20 cellular contexts compared by ENCODE assay signal in the genomic region with DNA sequence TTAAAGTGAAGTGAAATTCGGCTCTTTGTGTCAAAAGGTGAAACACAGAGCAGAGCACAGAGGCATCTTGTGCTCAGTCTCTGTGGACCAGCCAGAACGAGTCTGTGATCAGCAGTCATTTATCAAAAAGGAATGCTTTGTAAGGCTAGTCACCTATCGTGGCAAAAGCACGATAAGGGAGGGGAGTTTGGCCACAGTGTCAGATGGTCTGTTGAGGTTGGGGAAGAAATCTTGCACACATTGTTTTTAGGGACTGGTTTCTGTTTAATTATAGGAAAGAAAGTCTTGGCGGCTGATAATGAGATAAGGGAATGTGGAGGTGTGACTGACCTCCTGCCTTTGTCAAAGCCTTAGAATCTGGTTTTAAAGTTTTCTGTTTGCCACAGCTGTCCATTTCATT. TPM values are rescaled to one million over a fixed set of nuclear protein-coding genes. Genes with fewer than 3 reads are reported as not detected.
DNase-seq lines count a peak whose midpoint lies in the region; ATAC-seq, FAIRE-seq and TF ChIP-seq lines count a peak whose summit lies in the region.
"Had no signal": no experiment of that assay in that cellular context is flagged by ENCODE, and none has a peak within 500 bp of the region (broad histone marks: within the 10 kb centered on the region; RNA-seq: fewer than 3 reads in every experiment).

No MANE protein-coding gene starts in this region.

- intact Hi-C loops in Right ventricle myocardium inferior (cut with DNase I), result no loop called here
- intact Hi-C loops in Right ventricle myocardium superior (cut with DNase I), result loop anchor here (10.0 kb wide), 1 partner anchor 220 kb away; the partner anchor contains the start of gene XPR1

- no peak overlapping the region for H3K4me3 Mint-ChIP-seq in astrocyte (ENCODE audit: unreplicated experiment)
- H3K4me3 Mint-ChIP-seq in activated CD8-positive, alpha-beta memory T cell treated with anti-CD3 and anti-CD28 coated beads, Interleukin-2, amount 10 ng/mL, durations not matched to agents 7 days and 5 days, result no peak overlapping the region
- H3K4me3 Mint-ChIP-seq: T-helper 1 cell treated with Interleukin-12 subunit alpha and Interleukin-12 subunit beta and Interleukin-4 antibody, amounts not matched to agents 30 μg/mL and 1 μg/mL, for 36 hours had no signal

- no peak for TF ChIP-seq CTCF in astrocyte (IDR thresholded peaks at IDR 0.05; ENCODE audit: insufficient read depth, low read depth, low read length)

- no peaks in the 10 kb centered on the region for H3K9me3 Mint-ChIP-seq in astrocyte (ENCODE audit: unreplicated experiment)
- no peaks in the 10 kb centered on the region for H3K9me3 Mint-ChIP-seq in activated CD8-positive, alpha-beta memory T cell treated with anti-CD3 and anti-CD28 coated beads, Interleukin-2, amount 10 ng/mL, durations not matched to agents 7 days and 5 days (ENCODE audit: low read depth)
- H3K9me3 Mint-ChIP-seq: activated naive CD4-positive, alpha-beta T cell treated with anti-CD3 and anti-CD28 coated beads, Interleukin-2, amount 50 U/mL, for 72 hours; T-helper 1 cell treated with Interleukin-12 subunit alpha and Interleukin-12 subunit beta and Interleukin-4 antibody, amounts not matched to agents 30 μg/mL and 1 μg/mL, for 36 hours had no signal

- H4K20me1 ChIP-seq in astrocyte (ENCODE audit: insufficient read depth, low read length), result no peaks in the 10 kb centered on the region

- peak overlapping the region; percentile 36 for H3K4me2 ChIP-seq in astrocyte (ENCODE audit: low read length)

- H3K9ac ChIP-seq in astrocyte (ENCODE audit: low read length), result no peak overlapping the region

- H3K27me3 ChIP-seq in astrocyte (ENCODE audit: insufficient read depth, low read length), result no peaks in the 10 kb centered on the region
- H3K27me3 ChIP-seq: gastrocnemius medialis, ovary, upper lobe of right lung had no signal

- no peak overlapping the region for H3K27ac Mint-ChIP-seq in astrocyte (ENCODE audit: unreplicated experiment)
- no peak overlapping the region for H3K27ac Mint-ChIP-seq in activated CD8-positive, alpha-beta memory T cell treated with anti-CD3 and anti-CD28 coated beads, Interleukin-2, amount 10 ng/mL, durations not matched to agents 7 days and 5 days
- H3K27ac Mint-ChIP-seq: activated naive CD4-positive, alpha-beta T cell treated with anti-CD3 and anti-CD28 coated beads, Interleukin-2, amount 50 U/mL, for 72 hours; T-helper 1 cell treated with Interleukin-12 subunit alpha and Interleukin-12 subunit beta and Interleukin-4 antibody, amounts not matched to agents 30 μg/mL and 1 μg/mL, for 36 hours had no signal

- no peaks in the 10 kb centered on the region for H3K79me2 ChIP-seq in astrocyte (ENCODE audit: insufficient read depth, low read length)

- peaks cover 15% of the 10 kb centered on the region for H3K4me1 Mint-ChIP-seq in astrocyte (ENCODE audit: low read depth, unreplicated experiment)
- peaks cover 14% of the 10 kb centered on the region for H3K4me1 Mint-ChIP-seq in activated CD8-positive, alpha-beta memory T cell treated with anti-CD3 and anti-CD28 coated beads, Interleukin-2, amount 10 ng/mL, durations not matched to agents 7 days and 5 days

- H3K27ac ChIP-seq in astrocyte (ENCODE audit: low read depth, low read length), result no peak overlapping the region
- H3K27ac ChIP-seq: ovary, RWPE1, upper lobe of right lung had no signal

- CTCF ChIA-PET in activated CD8-positive, alpha-beta memory T cell treated with anti-CD3 and anti-CD28 coated beads, Interleukin-2, amount 10 ng/mL, durations not matched to agents 7 days and 5 days (lab: Charles Lee), result interaction anchor here (1.2 to 2.7 kb wide), 3 partner anchors 9 to 339 kb away, joined by 3 to 16 read pairs (median 7); no protein-coding TSS in a partner anchor

- no peak overlapping the region for H2AFZ ChIP-seq in astrocyte (ENCODE audit: low read depth, low read length)

- no peaks in the 10 kb centered on the region for H3K36me3 Mint-ChIP-seq in astrocyte (ENCODE audit: low read depth, unreplicated experiment)
- peaks cover 17% of the 10 kb centered on the region for H3K36me3 Mint-ChIP-seq in activated CD8-positive, alpha-beta memory T cell treated with anti-CD3 and anti-CD28 coated beads, Interleukin-2, amount 10 ng/mL, durations not matched to agents 7 days and 5 days

- H3K4me1 ChIP-seq in astrocyte (ENCODE audit: insufficient read depth, low read length), result peaks cover 10% of the 10 kb centered on the region
- H3K4me1 ChIP-seq: gastrocnemius medialis had no signal

- H3K36me3 ChIP-seq in astrocyte (ENCODE audit: insufficient read depth, low read length), result no peaks in the 10 kb centered on the region
- H3K36me3 ChIP-seq: gastrocnemius medialis, ovary, upper lobe of right lung had no signal

- no peaks in the 10 kb centered on the region for H3K27me3 Mint-ChIP-seq in astrocyte (ENCODE audit: low read depth, unreplicated experiment)
- no peaks in the 10 kb centered on the region for H3K27me3 Mint-ChIP-seq in activated CD8-positive, alpha-beta memory T cell treated with anti-CD3 and anti-CD28 coated beads, Interleukin-2, amount 10 ng/mL, durations not matched to agents 7 days and 5 days

- H3K4me3 ChIP-seq in astrocyte (ENCODE audit: insufficient read depth, low read depth, low read length), result no peak overlapping the region
- H3K4me3 ChIP-seq: gastrocnemius medialis, ovary, upper lobe of right lung had no signal

- peak; percentile 39 for ATAC-seq in Right ventricle myocardium inferior
- ATAC-seq in Right ventricle myocardium superior (ENCODE audit: poor library complexity), result no peak
- ATAC-seq in activated CD8-positive, alpha-beta memory T cell treated with anti-CD3 and anti-CD28 coated beads, Interleukin-2, amount 10 ng/mL, durations not matched to agents 7 days and 5 days, result no peak
- no peak for ATAC-seq in HG02852 (IDR thresholded peaks at IDR 0.05; ENCODE audit: unreplicated experiment)
- ATAC-seq in HG02840 (IDR thresholded peaks at IDR 0.05; ENCODE audit: low FRiP score, unreplicated experiment), result no peak
- ATAC-seq: activated naive CD4-positive, alpha-beta T cell treated with anti-CD3 and anti-CD28 coated beads, Interleukin-2, amount 50 U/mL, for 72 hours; gastrocnemius medialis; upper lobe of right lung had no signal

- no peaks in the 10 kb centered on the region for H3K9me3 ChIP-seq in astrocyte (ENCODE audit: insufficient read depth, low read depth, low read length)
- H3K9me3 ChIP-seq: gastrocnemius medialis, ovary, upper lobe of right lung had no signal

- FAIRE-seq in astrocyte (lab: Jason Lieb, UNC), result no peak
- FAIRE-seq: endometrium had no signal

- DNase-seq in Right ventricle myocardium inferior (ENCODE audit: missing footprints), result no peak
- no peak for DNase-seq in Right ventricle myocardium superior
- peak; percentile 72 for DNase-seq in astrocyte (ENCODE audit: low read depth)
- DNase-seq in iris pigment epithelial cell (ENCODE audit: low read depth), result peak; percentile 44
- DNase-seq in pulmonary artery endothelial cell (ENCODE audit: low read depth, low spot score), result peak; percentile 1
- DNase-seq in activated CD8-positive, alpha-beta memory T cell treated with anti-CD3 and anti-CD28 coated beads, Interleukin-2, amount 10 ng/mL, durations not matched to agents 7 days and 5 days, result no peak
- DNase-seq: activated CD4-positive, alpha-beta T cell treated with anti-CD3 and anti-CD28 coated beads for 48 hours; gastrocnemius medialis; HCEC 1CT; NCI-H2029 treated with DMSO at 0.1 percent for 48 hours; NCI-H774; ovary; stimulated activated naive CD4-positive, alpha-beta T cell; upper lobe of right lung had no signal

RNA-seq across cellular contexts. Expression of gene KIAA1614, which starts 58.2 kb away (rescaled TPM):
- 6.4 TPM for total RNA-seq in Right ventricle myocardium inferior
- total RNA-seq in Right ventricle myocardium superior, result 7.1 TPM
- 0.84 and 0.96 TPM in 2 replicates for total RNA-seq in astrocyte
- 1.8 and 2.6 TPM in 2 replicates for total RNA-seq in pulmonary artery endothelial cell
- under 1 TPM; 0.07 to 0.12 TPM for total RNA-seq in activated CD8-positive, alpha-beta memory T cell treated with anti-CD3 and anti-CD28 coated beads, Interleukin-2, amount 10 ng/mL, durations not matched to agents 7 days and 5 days

Comparison
In these comparisons a context has a peak if more than half of its experiments do, and no peak if none do; other contexts are left out.
1. DNase-seq: peak in astrocyte (single experiment), iris pigment epithelial cell (single experiment) and pulmonary artery endothelial cell (single experiment); none in Right ventricle myocardium inferior (single experiment), Right ventricle myocardium superior (single experiment) and activated CD8-positive, alpha-beta memory T cell treated with anti-CD3 and anti-CD28 coated beads, Interleukin-2, amount 10 ng/mL, durations not matched to agents 7 days and 5 days (single experiment).